In the genomic region with DNA sequence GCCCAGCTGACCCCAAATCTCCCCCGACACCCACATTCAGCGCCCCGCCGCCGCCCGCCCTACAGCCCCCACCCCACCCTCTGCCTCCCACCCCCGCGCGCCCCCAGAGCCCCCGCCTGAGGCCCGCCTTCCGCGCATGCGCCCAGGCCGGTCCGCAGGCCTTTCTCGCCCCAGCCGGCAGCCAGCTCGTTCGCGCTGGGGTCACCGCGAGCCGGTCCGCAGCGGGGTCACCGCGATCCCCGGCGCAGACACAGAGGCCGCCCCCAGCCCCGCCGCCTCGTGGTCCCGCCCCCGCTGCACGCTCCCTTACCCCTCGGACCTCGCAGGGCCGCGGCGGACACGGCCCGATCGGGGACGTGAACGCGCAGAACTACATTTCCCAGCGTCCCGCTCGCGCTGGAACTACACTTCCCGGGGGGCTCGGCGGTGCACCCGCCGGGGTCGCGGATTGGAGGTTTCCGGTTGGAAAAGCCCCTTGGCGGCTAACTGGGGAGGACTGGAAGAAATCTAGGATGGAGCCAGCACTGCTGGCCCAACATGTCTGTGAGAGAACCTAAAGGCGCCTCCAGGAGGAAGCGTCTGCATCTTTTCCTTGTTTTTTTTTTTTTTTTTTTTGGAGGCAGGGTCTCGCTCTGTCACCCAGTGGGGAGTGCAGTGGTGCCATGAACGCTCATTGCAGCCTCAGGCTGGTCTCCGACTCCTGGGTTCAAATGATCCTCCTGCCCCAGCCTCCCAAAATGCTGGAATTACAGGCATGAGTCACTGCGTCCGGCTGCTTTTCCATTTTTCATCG, we compare ENCODE assay signal across 1 cellular context.
TF ChIP-seq lines count a peak whose summit lies in the region.

A gene (minus strand): TSS at position 374 of the 793 bp plus-strand sequence. CDS start 10,671 bp downstream, outside the sequence.

TF ChIP-seq in HepG2, 621 proteins besides CTCF, POLR2A, EP300 and RAD21 (continued from another document and continues in another):
- no peak for TF ChIP-seq ZNF530 (CRISPR knock-in tag; IDR thresholded peaks at IDR 0.05; ENCODE audit: low read depth)
- no peak for TF ChIP-seq PCBP2 (optimal IDR thresholded peaks at IDR 0.05; ENCODE audit: low read depth, low read length, poor library complexity, severe bottlenecking)
- 0 out of 2 replicates have a peak, but pooled peaks have one; percentile 50 for TF ChIP-seq ZZZ3 (CRISPR knock-in tag; IDR thresholded peaks at IDR 0.05; ENCODE audit: borderline replicate concordance)
- TF ChIP-seq ZKSCAN5 (CRISPR knock-in tag; IDR thresholded peaks at IDR 0.05) = no peak
- peak; percentile 81; the same call in 1 of the 2 replicates for TF ChIP-seq ZNF607 (CRISPR knock-in tag; IDR thresholded peaks at IDR 0.05; ENCODE audit: borderline replicate concordance)
- TF ChIP-seq ZNF496 (CRISPR knock-in tag; IDR thresholded peaks at IDR 0.05; ENCODE audit: insufficient replicate concordance) = no peak
- TF ChIP-seq CC2D1A (CRISPR knock-in tag; IDR thresholded peaks at IDR 0.05) = no peak
- peak; percentile 63; the same call in 1 of the 2 replicates for TF ChIP-seq ZNF772 (CRISPR knock-in tag; IDR thresholded peaks at IDR 0.05)
- TF ChIP-seq ZNF432 (CRISPR knock-in tag; IDR thresholded peaks at IDR 0.05; ENCODE audit: borderline replicate concordance) = no peak
- TF ChIP-seq, protein P1, sequence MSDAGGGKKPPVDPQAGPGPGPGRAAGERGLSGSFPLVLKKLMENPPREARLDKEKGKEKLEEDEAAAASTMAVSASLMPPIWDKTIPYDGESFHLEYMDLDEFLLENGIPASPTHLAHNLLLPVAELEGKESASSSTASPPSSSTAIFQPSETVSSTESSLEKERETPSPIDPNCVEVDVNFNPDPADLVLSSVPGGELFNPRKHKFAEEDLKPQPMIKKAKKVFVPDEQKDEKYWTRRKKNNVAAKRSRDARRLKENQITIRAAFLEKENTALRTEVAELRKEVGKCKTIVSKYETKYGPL (CRISPR knock-in tag; IDR thresholded peaks at IDR 0.05) = no peak
- peak; percentile 70; the same call in 1 of the 2 replicates for TF ChIP-seq ZNF556 (CRISPR knock-in tag; IDR thresholded peaks at IDR 0.05; ENCODE audit: borderline replicate concordance)
- TF ChIP-seq ZNF350 (CRISPR knock-in tag; IDR thresholded peaks at IDR 0.05; ENCODE audit: borderline replicate concordance, low read depth) = peak; percentile 25; the same call in 1 of the 2 replicates
- peak; percentile 38 for TF ChIP-seq HNRNPK (IDR thresholded peaks at IDR 0.05; ENCODE audit: low read depth, low read length, poor library complexity, severe bottlenecking)
- TF ChIP-seq ZNF572 (CRISPR knock-in tag; IDR thresholded peaks at IDR 0.05) = 0 out of 2 replicates have a peak, but pooled peaks have one; percentile 42
- TF ChIP-seq, protein P2, sequence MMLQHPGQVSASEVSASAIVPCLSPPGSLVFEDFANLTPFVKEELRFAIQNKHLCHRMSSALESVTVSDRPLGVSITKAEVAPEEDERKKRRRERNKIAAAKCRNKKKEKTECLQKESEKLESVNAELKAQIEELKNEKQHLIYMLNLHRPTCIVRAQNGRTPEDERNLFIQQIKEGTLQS (CRISPR knock-in tag; IDR thresholded peaks at IDR 0.05) = 0 out of 2 replicates have a peak, but pooled peaks have one; percentile 25
- TF ChIP-seq ERF (CRISPR knock-in tag; IDR thresholded peaks at IDR 0.05) = peak; percentile 36; the same call in 1 of the 2 replicates
- TF ChIP-seq, protein P3, sequence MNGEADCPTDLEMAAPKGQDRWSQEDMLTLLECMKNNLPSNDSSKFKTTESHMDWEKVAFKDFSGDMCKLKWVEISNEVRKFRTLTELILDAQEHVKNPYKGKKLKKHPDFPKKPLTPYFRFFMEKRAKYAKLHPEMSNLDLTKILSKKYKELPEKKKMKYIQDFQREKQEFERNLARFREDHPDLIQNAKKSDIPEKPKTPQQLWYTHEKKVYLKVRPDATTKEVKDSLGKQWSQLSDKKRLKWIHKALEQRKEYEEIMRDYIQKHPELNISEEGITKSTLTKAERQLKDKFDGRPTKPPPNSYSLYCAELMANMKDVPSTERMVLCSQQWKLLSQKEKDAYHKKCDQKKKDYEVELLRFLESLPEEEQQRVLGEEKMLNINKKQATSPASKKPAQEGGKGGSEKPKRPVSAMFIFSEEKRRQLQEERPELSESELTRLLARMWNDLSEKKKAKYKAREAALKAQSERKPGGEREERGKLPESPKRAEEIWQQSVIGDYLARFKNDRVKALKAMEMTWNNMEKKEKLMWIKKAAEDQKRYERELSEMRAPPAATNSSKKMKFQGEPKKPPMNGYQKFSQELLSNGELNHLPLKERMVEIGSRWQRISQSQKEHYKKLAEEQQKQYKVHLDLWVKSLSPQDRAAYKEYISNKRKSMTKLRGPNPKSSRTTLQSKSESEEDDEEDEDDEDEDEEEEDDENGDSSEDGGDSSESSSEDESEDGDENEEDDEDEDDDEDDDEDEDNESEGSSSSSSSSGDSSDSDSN (CRISPR knock-in tag; IDR thresholded peaks at IDR 0.05) = peak; percentile 41; the same call in 1 of the 2 replicates
- peak; percentile 38; the same call in 1 of the 2 replicates for TF ChIP-seq ZNF558 (CRISPR knock-in tag; IDR thresholded peaks at IDR 0.05; ENCODE audit: borderline replicate concordance)
- 0 out of 2 replicates have a peak, but pooled peaks have one; percentile 19 for TF ChIP-seq PITX1 (CRISPR knock-in tag; IDR thresholded peaks at IDR 0.05)
- TF ChIP-seq NFKBIZ (CRISPR knock-in tag; IDR thresholded peaks at IDR 0.05) = no peak
- TF ChIP-seq MIXL1 (CRISPR knock-in tag; IDR thresholded peaks at IDR 0.05) = no peak
- peak; percentile 41; the same call in 1 of the 2 replicates for TF ChIP-seq MYC (CRISPR knock-in tag; IDR thresholded peaks at IDR 0.05; ENCODE audit: borderline replicate concordance)
- peak; percentile 86 for TF ChIP-seq SALL2 (CRISPR knock-in tag; IDR thresholded peaks at IDR 0.05)
- 0 out of 2 replicates have a peak, but pooled peaks have one; percentile 34 for TF ChIP-seq CHD2 (IDR thresholded peaks at IDR 0.05; ENCODE audit: low read depth, low read length)
- peak; percentile 96 for TF ChIP-seq HCFC1 (IDR thresholded peaks at IDR 0.05; ENCODE audit: low read depth, low read length)
- peak; percentile 73 for TF ChIP-seq NFYB (CRISPR knock-in tag; IDR thresholded peaks at IDR 0.05)
- no peak for TF ChIP-seq SCMH1 (CRISPR knock-in tag; IDR thresholded peaks at IDR 0.05; ENCODE audit: borderline replicate concordance)
- TF ChIP-seq, protein P4, sequence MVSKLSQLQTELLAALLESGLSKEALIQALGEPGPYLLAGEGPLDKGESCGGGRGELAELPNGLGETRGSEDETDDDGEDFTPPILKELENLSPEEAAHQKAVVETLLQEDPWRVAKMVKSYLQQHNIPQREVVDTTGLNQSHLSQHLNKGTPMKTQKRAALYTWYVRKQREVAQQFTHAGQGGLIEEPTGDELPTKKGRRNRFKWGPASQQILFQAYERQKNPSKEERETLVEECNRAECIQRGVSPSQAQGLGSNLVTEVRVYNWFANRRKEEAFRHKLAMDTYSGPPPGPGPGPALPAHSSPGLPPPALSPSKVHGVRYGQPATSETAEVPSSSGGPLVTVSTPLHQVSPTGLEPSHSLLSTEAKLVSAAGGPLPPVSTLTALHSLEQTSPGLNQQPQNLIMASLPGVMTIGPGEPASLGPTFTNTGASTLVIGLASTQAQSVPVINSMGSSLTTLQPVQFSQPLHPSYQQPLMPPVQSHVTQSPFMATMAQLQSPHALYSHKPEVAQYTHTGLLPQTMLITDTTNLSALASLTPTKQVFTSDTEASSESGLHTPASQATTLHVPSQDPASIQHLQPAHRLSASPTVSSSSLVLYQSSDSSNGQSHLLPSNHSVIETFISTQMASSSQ (IDR thresholded peaks at IDR 0.05; ENCODE audit: low read depth) = no peak
- TF ChIP-seq, protein P4 (CRISPR knock-in tag; IDR thresholded peaks at IDR 0.05; ENCODE audit: borderline replicate concordance) = no peak
- TF ChIP-seq SAP130 (CRISPR knock-in tag; IDR thresholded peaks at IDR 0.05; ENCODE audit: low read depth) = peak; percentile 86
- TF ChIP-seq ZNF850 (CRISPR knock-in tag; conservative IDR thresholded peaks at IDR 0.05) = no peak
- TF ChIP-seq ZNF879 (CRISPR knock-in tag; IDR thresholded peaks at IDR 0.05) = no peak
- TF ChIP-seq SMAD1 (CRISPR knock-in tag; IDR thresholded peaks at IDR 0.05; ENCODE audit: borderline replicate concordance, low read depth) = peak; percentile 47; the same call in 1 of the 2 replicates
- TF ChIP-seq ZNF605 (CRISPR knock-in tag; IDR thresholded peaks at IDR 0.05) = no peak
- no peak for TF ChIP-seq RFX5 (IDR thresholded peaks at IDR 0.05; ENCODE audit: low read depth, low read length)
- peak; percentile 67; the same call in 1 of the 2 replicates for TF ChIP-seq RFXAP (CRISPR knock-in tag; IDR thresholded peaks at IDR 0.05; ENCODE audit: borderline replicate concordance)
- TF ChIP-seq YEATS2 (CRISPR knock-in tag; IDR thresholded peaks at IDR 0.05; ENCODE audit: borderline replicate concordance) = peak; percentile 78
- TF ChIP-seq ARHGAP35 (CRISPR knock-in tag; IDR thresholded peaks at IDR 0.05; ENCODE audit: borderline replicate concordance) = no peak; the same call in 1 of the 2 replicates
- no peak for TF ChIP-seq SKI (IDR thresholded peaks at IDR 0.05; ENCODE audit: partially characterized antibody)
- TF ChIP-seq, protein P5, sequence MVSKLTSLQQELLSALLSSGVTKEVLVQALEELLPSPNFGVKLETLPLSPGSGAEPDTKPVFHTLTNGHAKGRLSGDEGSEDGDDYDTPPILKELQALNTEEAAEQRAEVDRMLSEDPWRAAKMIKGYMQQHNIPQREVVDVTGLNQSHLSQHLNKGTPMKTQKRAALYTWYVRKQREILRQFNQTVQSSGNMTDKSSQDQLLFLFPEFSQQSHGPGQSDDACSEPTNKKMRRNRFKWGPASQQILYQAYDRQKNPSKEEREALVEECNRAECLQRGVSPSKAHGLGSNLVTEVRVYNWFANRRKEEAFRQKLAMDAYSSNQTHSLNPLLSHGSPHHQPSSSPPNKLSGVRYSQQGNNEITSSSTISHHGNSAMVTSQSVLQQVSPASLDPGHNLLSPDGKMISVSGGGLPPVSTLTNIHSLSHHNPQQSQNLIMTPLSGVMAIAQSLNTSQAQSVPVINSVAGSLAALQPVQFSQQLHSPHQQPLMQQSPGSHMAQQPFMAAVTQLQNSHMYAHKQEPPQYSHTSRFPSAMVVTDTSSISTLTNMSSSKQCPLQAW (CRISPR knock-in tag; IDR thresholded peaks at IDR 0.05) = peak; percentile 56; the same call in 1 of the 2 replicates
- TF ChIP-seq PPARG (CRISPR knock-in tag; conservative IDR thresholded peaks at IDR 0.05) = peak; percentile 33; the same call in 1 of the 2 replicates
- no peak for TF ChIP-seq REL (CRISPR knock-in tag; conservative IDR thresholded peaks at IDR 0.05)
- TF ChIP-seq NFE2L2 (IDR thresholded peaks at IDR 0.05; ENCODE audit: low read length) = no peak
- TF ChIP-seq, protein P6, sequence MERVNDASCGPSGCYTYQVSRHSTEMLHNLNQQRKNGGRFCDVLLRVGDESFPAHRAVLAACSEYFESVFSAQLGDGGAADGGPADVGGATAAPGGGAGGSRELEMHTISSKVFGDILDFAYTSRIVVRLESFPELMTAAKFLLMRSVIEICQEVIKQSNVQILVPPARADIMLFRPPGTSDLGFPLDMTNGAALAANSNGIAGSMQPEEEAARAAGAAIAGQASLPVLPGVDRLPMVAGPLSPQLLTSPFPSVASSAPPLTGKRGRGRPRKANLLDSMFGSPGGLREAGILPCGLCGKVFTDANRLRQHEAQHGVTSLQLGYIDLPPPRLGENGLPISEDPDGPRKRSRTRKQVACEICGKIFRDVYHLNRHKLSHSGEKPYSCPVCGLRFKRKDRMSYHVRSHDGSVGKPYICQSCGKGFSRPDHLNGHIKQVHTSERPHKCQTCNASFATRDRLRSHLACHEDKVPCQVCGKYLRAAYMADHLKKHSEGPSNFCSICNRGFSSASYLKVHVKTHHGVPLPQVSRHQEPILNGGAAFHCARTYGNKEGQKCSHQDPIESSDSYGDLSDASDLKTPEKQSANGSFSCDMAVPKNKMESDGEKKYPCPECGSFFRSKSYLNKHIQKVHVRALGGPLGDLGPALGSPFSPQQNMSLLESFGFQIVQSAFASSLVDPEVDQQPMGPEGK (CRISPR knock-in tag; IDR thresholded peaks at IDR 0.05) = peak; percentile 50
- 0 out of 2 replicates have a peak, but pooled peaks have one; percentile 42 for TF ChIP-seq SNAPC2 (CRISPR knock-in tag; IDR thresholded peaks at IDR 0.05)
- TF ChIP-seq ZNF557 (CRISPR knock-in tag; IDR thresholded peaks at IDR 0.05) = no peak
- peak; percentile 50 for TF ChIP-seq ZNF274 (CRISPR knock-in tag; IDR thresholded peaks at IDR 0.05)
- TF ChIP-seq ZNF331 (CRISPR knock-in tag; IDR thresholded peaks at IDR 0.05) = peak; percentile 49; the same call in 1 of the 2 replicates
- TF ChIP-seq KDM5A (IDR thresholded peaks at IDR 0.05; ENCODE audit: borderline replicate concordance, low read length) = peak; percentile 35; the same call in 1 of the 2 replicates
- TF ChIP-seq SUZ12 (IDR thresholded peaks at IDR 0.05; ENCODE audit: low read depth, low read length) = peak; percentile 91
- 0 out of 2 replicates have a peak, but pooled peaks have one; percentile 53 for TF ChIP-seq ZC3H13 (CRISPR knock-in tag; IDR thresholded peaks at IDR 0.05)
- peak; percentile 67; the same call in 1 of the 2 replicates for TF ChIP-seq KMT2B (CRISPR knock-in tag; IDR thresholded peaks at IDR 0.05)
- TF ChIP-seq, protein P7, sequence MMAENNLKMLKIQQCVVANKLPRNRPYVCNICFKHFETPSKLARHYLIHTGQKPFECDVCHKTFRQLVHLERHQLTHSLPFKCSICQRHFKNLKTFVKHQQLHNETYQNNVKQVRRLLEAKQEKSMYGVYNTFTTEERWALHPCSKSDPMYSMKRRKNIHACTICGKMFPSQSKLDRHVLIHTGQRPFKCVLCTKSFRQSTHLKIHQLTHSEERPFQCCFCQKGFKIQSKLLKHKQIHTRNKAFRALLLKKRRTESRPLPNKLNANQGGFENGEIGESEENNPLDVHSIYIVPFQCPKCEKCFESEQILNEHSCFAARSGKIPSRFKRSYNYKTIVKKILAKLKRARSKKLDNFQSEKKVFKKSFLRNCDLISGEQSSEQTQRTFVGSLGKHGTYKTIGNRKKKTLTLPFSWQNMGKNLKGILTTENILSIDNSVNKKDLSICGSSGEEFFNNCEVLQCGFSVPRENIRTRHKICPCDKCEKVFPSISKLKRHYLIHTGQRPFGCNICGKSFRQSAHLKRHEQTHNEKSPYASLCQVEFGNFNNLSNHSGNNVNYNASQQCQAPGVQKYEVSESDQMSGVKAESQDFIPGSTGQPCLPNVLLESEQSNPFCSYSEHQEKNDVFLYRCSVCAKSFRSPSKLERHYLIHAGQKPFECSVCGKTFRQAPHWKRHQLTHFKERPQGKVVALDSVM (CRISPR knock-in tag; IDR thresholded peaks at IDR 0.05) = peak; percentile 88
